Comparison of ENCODE assay signal across 10 cellular contexts in the genomic region with DNA sequence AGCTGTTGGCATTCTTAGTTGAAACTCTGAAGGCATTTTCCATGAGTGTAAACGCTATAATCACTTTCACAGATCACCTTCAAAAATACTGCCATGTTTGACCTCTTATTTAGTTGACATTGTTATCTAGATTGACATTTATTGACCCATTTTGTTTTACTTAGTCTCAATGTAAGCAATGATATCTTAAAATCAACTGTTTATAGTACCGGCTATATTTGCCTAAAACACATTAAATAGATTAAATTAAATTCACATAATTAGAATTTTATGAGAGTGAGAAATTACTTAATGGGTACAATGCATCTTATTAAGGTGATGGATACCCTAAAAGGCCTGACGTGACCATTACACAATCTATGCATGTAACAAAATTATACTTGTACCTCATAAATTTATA.
"Had no signal": no experiment of that assay in that cellular context is flagged by ENCODE, and none has a peak within 500 bp of the region (broad histone marks: within the 10 kb centered on the region; RNA-seq: fewer than 3 reads in every experiment).

No MANE protein-coding gene starts in this region.

- H3K9me3 Mint-ChIP-seq: HFFc6 had no signal

- H3K4me1 ChIP-seq: HAP-1 had no signal

- H3K4me3 Mint-ChIP-seq: HFFc6, IgD-negative memory B cell had no signal

- DNase-seq: GM23248, GOT3, H7, HFFc6, KBM-7 had no signal

- H3K4me3 ChIP-seq: GM23248, HAP-1 had no signal

- H3K36me3 ChIP-seq: HAP-1 had no signal

- H3K36me3 Mint-ChIP-seq: IgD-negative memory B cell had no signal

- ATAC-seq: HCT116, HepG2 had no signal

- H3K27ac ChIP-seq: GM23248, HL-60 had no signal

- H3K9me3 ChIP-seq: HAP-1 had no signal

- H3K4me1 Mint-ChIP-seq: IgD-negative memory B cell had no signal

- H3K27ac Mint-ChIP-seq: HFFc6, IgD-negative memory B cell had no signal

- FAIRE-seq: HepG2 had no signal

- H3K27me3 Mint-ChIP-seq: IgD-negative memory B cell had no signal
